ENCODE assay signal across 16 cellular contexts in the genomic region with DNA sequence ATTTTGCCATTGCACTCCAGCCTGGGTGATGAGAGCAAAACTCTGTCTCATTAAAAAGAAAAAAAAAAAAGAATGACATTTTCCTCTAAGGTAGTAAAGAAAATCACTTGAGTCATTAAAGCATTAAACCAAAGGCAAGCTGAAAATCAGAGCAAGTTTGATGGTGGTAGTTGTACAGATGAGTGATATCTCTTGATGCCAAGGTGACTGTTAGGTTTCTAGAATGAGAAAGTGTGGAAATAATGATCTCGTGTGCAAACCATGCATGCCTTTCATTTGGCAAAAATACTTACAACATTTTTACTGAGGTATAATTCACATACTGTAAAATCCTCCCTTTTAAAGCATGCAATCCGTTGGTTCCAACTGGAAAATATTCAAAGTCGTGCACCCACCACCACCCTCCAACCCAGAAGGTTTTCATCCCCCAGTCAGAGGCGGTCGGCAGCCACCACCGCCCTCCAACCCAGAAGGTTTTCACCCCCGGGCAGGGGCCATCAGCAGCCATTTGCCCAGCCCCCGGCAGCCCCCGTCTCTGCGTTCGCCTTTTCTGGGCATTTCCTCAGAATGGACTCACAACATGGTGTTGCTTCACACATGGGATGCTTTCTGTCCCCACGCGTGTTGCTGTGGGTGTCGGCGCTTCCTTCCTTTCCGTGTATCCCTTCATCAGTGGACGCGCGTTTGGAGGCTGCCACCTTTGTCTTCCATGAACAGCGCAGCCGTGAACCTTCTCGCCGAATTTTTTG.
DNase-seq lines count a peak whose midpoint lies in the region; ATAC-seq and TF ChIP-seq lines count a peak whose summit lies in the region.
"Had no signal": no experiment of that assay in that cellular context is flagged by ENCODE, and none has a peak within 500 bp of the region (broad histone marks: within the 10 kb centered on the region; RNA-seq: fewer than 3 reads in every experiment).

No MANE protein-coding gene starts in this region.

- H3K9ac ChIP-seq in HUES6 (ENCODE audit: low read length) (peak overlapping the region; percentile 10), mesenchymal stem cell (ENCODE audit: low read length) (no peak overlapping the region)

- no peak overlapping the region for H4K91ac ChIP-seq in mesenchymal stem cell (ENCODE audit: low read length)

- H2AK5ac ChIP-seq in mesenchymal stem cell (ENCODE audit: low read length, severe bottlenecking) = no peak overlapping the region

- H3K9me3 ChIP-seq in HUES6 (ENCODE audit: control insufficient read depth, insufficient read depth, low read depth, low read length) (peaks cover 6% of the 10 kb centered on the region; the same call in 1 of the 2 replicates), mesenchymal stem cell (ENCODE audit: control insufficient read depth, low read length) (no peaks in the 10 kb centered on the region)
- H3K9me3 ChIP-seq: suprapubic skin had no signal

- H3K27me3 Mint-ChIP-seq in endothelial cell (ENCODE audit: unreplicated experiment) = peaks cover 5% of the 10 kb centered on the region
- H3K27me3 Mint-ChIP-seq: CD4-positive, CD25-positive, alpha-beta regulatory T cell had no signal

- no peak overlapping the region for H3K4me2 ChIP-seq in mesenchymal stem cell (ENCODE audit: low read length, poor library complexity, severe bottlenecking)

- DNase-seq in GM10266 (ENCODE audit: extremely low spot score) (peak; percentile 13), endothelial cell (ENCODE audit: low spot score) (no peak), omental fat pad (ENCODE audit: low spot score) (no peak), mesenchymal stem cell (no peak), NCI-H2081 treated with DMSO at 0.1 percent for 48 hours (lab: John Stamatoyannopoulos, UW) (no peak), NCI-H128 (lab: John Stamatoyannopoulos, UW; ENCODE audit: unreplicated experiment) (no peak)
- DNase-seq: activated CD4-positive, alpha-beta T cell treated with anti-CD3 and anti-CD28 coated beads for 4 hours; activated T-cell treated with anti-CD3 and anti-CD28 coated beads, Interleukin-2, amount 50 U/mL, for 1 hour; CD4-positive, CD25-positive, alpha-beta regulatory T cell; DND-41; MM.1S had no signal

- ATAC-seq in omental fat pad (ENCODE audit: low FRiP score) (peak; percentile 14), HG03280 (IDR thresholded peaks at IDR 0.05; ENCODE audit: unreplicated experiment) (no peak)

- peak overlapping the region; percentile 24; the same call in 1 of the 2 replicates for H3K27ac ChIP-seq in HUES6 (ENCODE audit: low read depth, low read length)
- H3K27ac ChIP-seq in mesenchymal stem cell (ENCODE audit: low read length, poor library complexity, severe bottlenecking) = no peak overlapping the region
- H3K27ac ChIP-seq: epithelial cell of prostate, suprapubic skin had no signal

- H3K4ac ChIP-seq in mesenchymal stem cell (ENCODE audit: low read depth in 1 of 2, low read length in 2 of 2) = no peak overlapping the region

- no peak overlapping the region for H3K14ac ChIP-seq in mesenchymal stem cell (ENCODE audit: low read length in 2 of 2)

- H3K18ac ChIP-seq in mesenchymal stem cell (ENCODE audit: low read depth in 1 of 2, low read length in 2 of 2) = no peak overlapping the region

- no peak overlapping the region for H2AFZ ChIP-seq in mesenchymal stem cell (ENCODE audit: low read depth, low read length)

- peak overlapping the region; percentile 33 for H3K27ac Mint-ChIP-seq in endothelial cell (ENCODE audit: unreplicated experiment)
- H3K27ac Mint-ChIP-seq: CD4-positive, CD25-positive, alpha-beta regulatory T cell; T-helper 1 cell treated with Interleukin-12 subunit alpha and Interleukin-12 subunit beta and Interleukin-4 antibody, amounts not matched to agents 30 μg/mL and 1 μg/mL, for 36 hours had no signal

- peaks cover 33% of the 10 kb centered on the region for H3K4me1 Mint-ChIP-seq in endothelial cell (ENCODE audit: unreplicated experiment)

- no peak overlapping the region for H4K8ac ChIP-seq in mesenchymal stem cell (ENCODE audit: low read length)

- no peak overlapping the region for H3K4me3 Mint-ChIP-seq in endothelial cell (ENCODE audit: unreplicated experiment)
- H3K4me3 Mint-ChIP-seq: CD4-positive, CD25-positive, alpha-beta regulatory T cell; T-helper 1 cell treated with Interleukin-12 subunit alpha and Interleukin-12 subunit beta and Interleukin-4 antibody, amounts not matched to agents 30 μg/mL and 1 μg/mL, for 36 hours had no signal

- H2BK5ac ChIP-seq in mesenchymal stem cell (ENCODE audit: low read depth, low read length, poor library complexity, severe bottlenecking) = no peak overlapping the region

- peaks cover 7% of the 10 kb centered on the region for H3K36me3 ChIP-seq in HUES6 (ENCODE audit: control insufficient read depth, insufficient read depth, low read length)
- peaks cover 0 to 7% of the 10 kb centered on the region in 2 experiments for H3K36me3 ChIP-seq in mesenchymal stem cell (ENCODE audit: control insufficient read depth in 1 of 2, insufficient read depth in 2 of 2, low read depth in 1 of 2, low read length in 2 of 2)

- H2BK15ac ChIP-seq in mesenchymal stem cell (ENCODE audit: low read depth, poor library complexity, severe bottlenecking) = no peak overlapping the region

- no peaks in the 10 kb centered on the region for H3K27me3 ChIP-seq in HUES6 (ENCODE audit: control insufficient read depth, insufficient read depth, low read length)
- H3K27me3 ChIP-seq in mesenchymal stem cell (ENCODE audit: control insufficient read depth in 1 of 2, insufficient read depth in 1 of 2, low read length in 2 of 2) = no peaks in the 10 kb centered on the region
- H3K27me3 ChIP-seq: suprapubic skin had no signal

- H2BK12ac ChIP-seq in mesenchymal stem cell (ENCODE audit: low read length in 2 of 2) = no peak overlapping the region

- no peak overlapping the region for H2BK120ac ChIP-seq in mesenchymal stem cell (ENCODE audit: low read depth, low read length)

- no peak overlapping the region for H3K23ac ChIP-seq in mesenchymal stem cell (ENCODE audit: low read length in 2 of 2)

- TF ChIP-seq CTCF in GM10266 (IDR thresholded peaks at IDR 0.05; ENCODE audit: control insufficient read depth, insufficient read depth, low read depth, missing control alignments) (no peak), endothelial cell (IDR thresholded peaks at IDR 0.05; ENCODE audit: unreplicated experiment) (no peak), omental fat pad (IDR thresholded peaks at IDR 0.05) (no peak)

- H3K4me3 ChIP-seq in HUES6 (ENCODE audit: low read depth, low read length) = no peak overlapping the region
- H3K4me3 ChIP-seq in mesenchymal stem cell (ENCODE audit: insufficient read depth in 1 of 2, low read depth in 1 of 2, low read length in 2 of 2) = no peak overlapping the region
- H3K4me3 ChIP-seq: suprapubic skin had no signal

- H3K4me1 ChIP-seq in HUES6 (ENCODE audit: control insufficient read depth, insufficient read depth, low read length) = peaks cover 40% of the 10 kb centered on the region
- H3K4me1 ChIP-seq in mesenchymal stem cell (ENCODE audit: control insufficient read depth, insufficient read depth, low read depth, low read length) = peaks cover 30% of the 10 kb centered on the region

- 92% methylated on average over 23 of the region's 23 CpGs for WGBS in mesenchymal stem cell

- peaks cover 9% of the 10 kb centered on the region for H3K36me3 Mint-ChIP-seq in endothelial cell (ENCODE audit: low read depth, unreplicated experiment)

- H3K79me1 ChIP-seq in mesenchymal stem cell (replicated peaks; ENCODE audit: low read length, poor library complexity, severe bottlenecking) = peaks cover 27% of the 10 kb centered on the region

- H3K9me3 Mint-ChIP-seq in endothelial cell (ENCODE audit: unreplicated experiment) = no peaks in the 10 kb centered on the region
- H3K9me3 Mint-ChIP-seq: CD4-positive, CD25-positive, alpha-beta regulatory T cell; T-helper 1 cell treated with Interleukin-12 subunit alpha and Interleukin-12 subunit beta and Interleukin-4 antibody, amounts not matched to agents 30 μg/mL and 1 μg/mL, for 36 hours had no signal
